16 cellular contexts compared by ENCODE assay signal in genomic region chr1:183891158-183891557, GRCh38.
DNase-seq lines count a peak whose midpoint lies in the region; ATAC-seq and TF ChIP-seq lines count a peak whose summit lies in the region.
"Had no signal": no experiment of that assay in that cellular context is flagged by ENCODE, and none has a peak within 500 bp of the region (broad histone marks: within the 10 kb centered on the region; RNA-seq: fewer than 3 reads in every experiment).

No MANE protein-coding gene starts in this region.

- TF ChIP-seq CTCF in GM10248 (IDR thresholded peaks at IDR 0.05; ENCODE audit: control extremely low read depth, extremely low read depth, low read depth, missing control alignments) = no peak

- ATAC-seq in GM19438 (IDR thresholded peaks at IDR 0.05; ENCODE audit: low read depth, unreplicated experiment) (peak; percentile 76), HG02763 (IDR thresholded peaks at IDR 0.05; ENCODE audit: unreplicated experiment) (peak; percentile 80), HG03571 (IDR thresholded peaks at IDR 0.05; ENCODE audit: unreplicated experiment) (peak; percentile 63)
- ATAC-seq: gastroesophageal sphincter; naive thymus-derived CD8-positive, alpha-beta T cell had no signal

- CTCF ChIA-PET in GM10248 (lab: Yijun Ruan, JAX) = interaction anchor here (0.7 to 7.1 kb wide), 9 partner anchors 9 to 236 kb away, joined by 3 to 51 read pairs (median 5); no protein-coding TSS in a partner anchor

- POLR2A ChIA-PET in GM10248 (lab: Yijun Ruan, JAX) = no interaction called here

- DNase-seq in GM10248 (ENCODE audit: extremely low spot score) (no peak), putamen (ENCODE audit: low spot score) (no peak), islet precursor cell (no peak), GDM1 (lab: John Stamatoyannopoulos, UW) (no peak)
- DNase-seq: activated CD4-positive, CD25-positive, alpha-beta regulatory T cell treated with anti-CD3 and anti-CD28 coated beads, Interleukin-2, amount 50 U/mL, for 72 hours; KBM-7; naive thymus-derived CD8-positive, alpha-beta T cell; NCI-H2029 had no signal

- peak overlapping the region; percentile 58; the same call in 1 of the 2 replicates for H3K4me3 ChIP-seq in GM08714 (ENCODE audit: low read length)
- H3K4me3 ChIP-seq: A549, ascending aorta, gastroesophageal sphincter, thoracic aorta had no signal
